Comparison of ENCODE assay signal across 1 cellular context in genomic region chr22:38963872-38964271, GRCh38.
TF ChIP-seq lines count a peak whose summit lies in the region.

No MANE protein-coding gene starts in this region.

TF ChIP-seq in H1, 55 proteins besides CTCF, POLR2A, EP300 and RAD21:
- no peak for TF ChIP-seq JUND (IDR thresholded peaks at IDR 0.05; ENCODE audit: low read length)
- TF ChIP-seq SIRT6 (IDR thresholded peaks at IDR 0.05; ENCODE audit: low read length): no peak
- no peak for TF ChIP-seq TCF12 (IDR thresholded peaks at IDR 0.05; ENCODE audit: low read depth, low read length)
- no peak for TF ChIP-seq BCL11A (IDR thresholded peaks at IDR 0.05; ENCODE audit: low read depth in 2 of 2, low read length in 2 of 2)
- TF ChIP-seq SP2 (IDR thresholded peaks at IDR 0.05; ENCODE audit: low read length): no peak
- TF ChIP-seq RBBP5 (IDR thresholded peaks at IDR 0.05; ENCODE audit: borderline replicate concordance, low read depth, low read length): no peak
- TF ChIP-seq GTF2F1 (IDR thresholded peaks at IDR 0.05; ENCODE audit: borderline replicate concordance, low read depth, low read length): no peak
- TF ChIP-seq HDAC2 (IDR thresholded peaks at IDR 0.05; ENCODE audit: borderline replicate concordance in 1 of 2, low read depth in 2 of 2, low read length in 2 of 2): no peak
- no peak for TF ChIP-seq SRF (IDR thresholded peaks at IDR 0.05; ENCODE audit: low read depth, low read length)
- no peak for TF ChIP-seq BACH1 (IDR thresholded peaks at IDR 0.05; ENCODE audit: low read length)
- TF ChIP-seq CTBP2 (IDR thresholded peaks at IDR 0.05; ENCODE audit: borderline replicate concordance, insufficient read depth, insufficient read length, low read length): no peak
- TF ChIP-seq NANOG (IDR thresholded peaks at IDR 0.05; ENCODE audit: insufficient read depth, low read depth, low read length, poor library complexity, severe bottlenecking): no peak
- TF ChIP-seq POU5F1 (IDR thresholded peaks at IDR 0.05; ENCODE audit: low read depth, low read length): no peak
- no peak for TF ChIP-seq SIN3A (conservative IDR thresholded peaks at IDR 0.05 in 1 of 2, IDR thresholded peaks at IDR 0.05 in 1 of 2; ENCODE audit: low read depth in 1 of 2, low read length in 2 of 2)
- no peak for TF ChIP-seq YY1 (IDR thresholded peaks at IDR 0.05; ENCODE audit: low read depth, low read length)
- TF ChIP-seq SP1 (IDR thresholded peaks at IDR 0.05; ENCODE audit: low read depth, low read length): no peak
- no peak for TF ChIP-seq SIX5 (IDR thresholded peaks at IDR 0.05; ENCODE audit: low read depth, low read length)
- TF ChIP-seq MAFK (IDR thresholded peaks at IDR 0.05; ENCODE audit: low read depth, low read length): no peak
- TF ChIP-seq, protein P1, sequence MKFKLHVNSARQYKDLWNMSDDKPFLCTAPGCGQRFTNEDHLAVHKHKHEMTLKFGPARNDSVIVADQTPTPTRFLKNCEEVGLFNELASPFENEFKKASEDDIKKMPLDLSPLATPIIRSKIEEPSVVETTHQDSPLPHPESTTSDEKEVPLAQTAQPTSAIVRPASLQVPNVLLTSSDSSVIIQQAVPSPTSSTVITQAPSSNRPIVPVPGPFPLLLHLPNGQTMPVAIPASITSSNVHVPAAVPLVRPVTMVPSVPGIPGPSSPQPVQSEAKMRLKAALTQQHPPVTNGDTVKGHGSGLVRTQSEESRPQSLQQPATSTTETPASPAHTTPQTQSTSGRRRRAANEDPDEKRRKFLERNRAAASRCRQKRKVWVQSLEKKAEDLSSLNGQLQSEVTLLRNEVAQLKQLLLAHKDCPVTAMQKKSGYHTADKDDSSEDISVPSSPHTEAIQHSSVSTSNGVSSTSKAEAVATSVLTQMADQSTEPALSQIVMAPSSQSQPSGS (IDR thresholded peaks at IDR 0.05; ENCODE audit: low read length): no peak
TF ChIP-seq in H1: peak in this region for 0.
